ENCODE assay signal across 28 cellular contexts in the genomic region with DNA sequence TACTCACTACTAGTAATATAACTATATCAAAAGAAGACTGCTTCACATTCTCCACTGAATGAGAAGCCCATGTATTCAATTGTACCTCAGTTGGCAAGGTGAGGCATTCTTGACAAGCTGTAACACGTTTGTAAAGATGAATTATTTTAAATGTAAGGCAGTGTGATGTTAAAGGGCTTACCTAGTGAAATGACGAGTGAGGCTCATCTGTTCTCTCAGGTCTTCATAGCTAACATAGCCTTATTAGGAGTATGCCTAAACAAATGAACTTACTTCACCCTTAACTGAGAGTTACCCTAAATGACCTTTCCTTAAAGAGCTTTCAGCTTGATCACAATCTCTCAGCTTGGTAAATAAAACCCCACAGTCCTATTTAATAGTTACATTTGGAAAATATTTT.
DNase-seq lines count a peak whose midpoint lies in the region; ATAC-seq, FAIRE-seq and TF ChIP-seq lines count a peak whose summit lies in the region.
"Had no signal": no experiment of that assay in that cellular context is flagged by ENCODE, and none has a peak within 500 bp of the region (broad histone marks: within the 10 kb centered on the region; RNA-seq: fewer than 3 reads in every experiment).

No MANE protein-coding gene starts in this region.

- H3K27ac Mint-ChIP-seq in activated T-cell treated with anti-CD3 and anti-CD28 coated beads, Interleukin-2, amount 50 U/mL, for 72 hours, result no peak overlapping the region
- H3K27ac Mint-ChIP-seq: activated CD4-positive, alpha-beta memory T cell treated with anti-CD3 and anti-CD28 coated beads, Interleukin-2, amount 10 ng/mL, durations not matched to agents 7 days and 5 days; activated naive CD4-positive, alpha-beta T cell treated with anti-CD3 and anti-CD28 coated beads for 36 hours; HFFc6; immature natural killer cell; neural progenitor cell; stimulated activated memory B cell treated with anti-CD40 and anti-IgM and Interleukin-4, amounts not matched to agents 10 μg/mL and 1 μg/mL and 100 μg/mL, for 72 hours; type B pancreatic cell had no signal

- H3K9me3 Mint-ChIP-seq in activated T-cell treated with anti-CD3 and anti-CD28 coated beads, Interleukin-2, amount 50 U/mL, for 72 hours, result no peaks in the 10 kb centered on the region
- H3K9me3 Mint-ChIP-seq: activated CD4-positive, alpha-beta memory T cell treated with anti-CD3 and anti-CD28 coated beads, Interleukin-2, amount 10 ng/mL, durations not matched to agents 7 days and 5 days; activated naive CD4-positive, alpha-beta T cell treated with anti-CD3 and anti-CD28 coated beads for 36 hours; HFFc6; neural progenitor cell; stimulated activated memory B cell treated with anti-CD40 and anti-IgM and Interleukin-4, amounts not matched to agents 10 μg/mL and 1 μg/mL and 100 μg/mL, for 72 hours; type B pancreatic cell had no signal

- peaks cover 29% of the 10 kb centered on the region for H3K27me3 Mint-ChIP-seq in activated T-cell treated with anti-CD3 and anti-CD28 coated beads, Interleukin-2, amount 50 U/mL, for 72 hours (ENCODE audit: low read depth)
- H3K27me3 Mint-ChIP-seq: stimulated activated memory B cell treated with anti-CD40 and anti-IgM and Interleukin-4, amounts not matched to agents 10 μg/mL and 1 μg/mL and 100 μg/mL, for 72 hours; type B pancreatic cell had no signal

- ATAC-seq in activated T-cell treated with anti-CD3 and anti-CD28 coated beads, Interleukin-2, amount 50 U/mL, for 72 hours (replicated peaks in 1 of 2), result no peak
- ATAC-seq: body of pancreas; gastroesophageal sphincter; left lobe of liver; pancreas; PC-3; Right ventricle myocardium inferior; stimulated activated memory B cell treated with anti-CD40 and anti-IgM and Interleukin-4, amounts not matched to agents 10 μg/mL and 1 μg/mL and 100 μg/mL, for 72 hours had no signal

- TF ChIP-seq CTCF in D721Med (IDR thresholded peaks at IDR 0.05; ENCODE audit: insufficient read depth, missing control alignments) (no peak), bronchial epithelial cell (IDR thresholded peaks at IDR 0.05; ENCODE audit: insufficient read depth, low read length, severe bottlenecking) (no peak)

- no peaks in the 10 kb centered on the region for H3K4me1 Mint-ChIP-seq in activated T-cell treated with anti-CD3 and anti-CD28 coated beads, Interleukin-2, amount 50 U/mL, for 72 hours (ENCODE audit: low read depth)
- H3K4me1 Mint-ChIP-seq: activated CD4-positive, alpha-beta memory T cell treated with anti-CD3 and anti-CD28 coated beads, Interleukin-2, amount 10 ng/mL, durations not matched to agents 7 days and 5 days; immature natural killer cell; stimulated activated memory B cell treated with anti-CD40 and anti-IgM and Interleukin-4, amounts not matched to agents 10 μg/mL and 1 μg/mL and 100 μg/mL, for 72 hours had no signal

- no peaks in the 10 kb centered on the region for H3K36me3 Mint-ChIP-seq in activated T-cell treated with anti-CD3 and anti-CD28 coated beads, Interleukin-2, amount 50 U/mL, for 72 hours (ENCODE audit: insufficient read depth in 2 of 2)
- H3K36me3 Mint-ChIP-seq: immature natural killer cell; neural progenitor cell; stimulated activated memory B cell treated with anti-CD40 and anti-IgM and Interleukin-4, amounts not matched to agents 10 μg/mL and 1 μg/mL and 100 μg/mL, for 72 hours had no signal

- H3K36me3 ChIP-seq in bronchial epithelial cell (ENCODE audit: control insufficient read depth, insufficient read depth, low read length), result peaks cover 2% of the 10 kb centered on the region
- H3K36me3 ChIP-seq: BLaER1, neural progenitor cell, pancreas had no signal

- peak; percentile 29 for FAIRE-seq in D721Med (lab: Jason Lieb, UNC)
- FAIRE-seq in bronchial epithelial cell (lab: Jason Lieb, UNC), result no peak
- FAIRE-seq: pancreas had no signal

- H3K27me3 ChIP-seq in bronchial epithelial cell (ENCODE audit: control insufficient read depth, insufficient read depth, low read length), result no peaks in the 10 kb centered on the region
- H3K27me3 ChIP-seq: BLaER1, body of pancreas, gastroesophageal sphincter, neural progenitor cell, pancreas had no signal

- no peak overlapping the region for H3K4me3 ChIP-seq in bronchial epithelial cell (ENCODE audit: low read depth, low read length)
- H3K4me3 ChIP-seq: BLaER1, body of pancreas, gastroesophageal sphincter, neural progenitor cell, pancreas had no signal

- H3K4me3 Mint-ChIP-seq in activated T-cell treated with anti-CD3 and anti-CD28 coated beads, Interleukin-2, amount 50 U/mL, for 72 hours, result no peak overlapping the region
- H3K4me3 Mint-ChIP-seq: activated CD4-positive, alpha-beta memory T cell treated with anti-CD3 and anti-CD28 coated beads, Interleukin-2, amount 10 ng/mL, durations not matched to agents 7 days and 5 days; activated naive CD4-positive, alpha-beta T cell treated with anti-CD3 and anti-CD28 coated beads for 36 hours; HFFc6; immature natural killer cell; neural progenitor cell; stimulated activated memory B cell treated with anti-CD40 and anti-IgM and Interleukin-4, amounts not matched to agents 10 μg/mL and 1 μg/mL and 100 μg/mL, for 72 hours; type B pancreatic cell had no signal

- DNase-seq in D721Med (ENCODE audit: insufficient read length, low spot score) (no peak), DMS 273 (lab: John Stamatoyannopoulos, UW; ENCODE audit: unreplicated experiment) (peak; percentile 83), NCI-H526 (lab: John Stamatoyannopoulos, UW) (peak; percentile 56 to 64), bronchial epithelial cell (ENCODE audit: low read depth) (peak; percentile 82), NCI-H1930 (lab: John Stamatoyannopoulos, UW) (no peak), HK-2 (ENCODE audit: unreplicated experiment) (no peak)
- no peak for DNase-seq in activated T-cell treated with anti-CD3 and anti-CD28 coated beads, Interleukin-2, amount 50 U/mL, for 72 hours
- DNase-seq: activated CD4-positive, alpha-beta memory T cell treated with anti-CD3 and anti-CD28 coated beads, Interleukin-2, amount 10 ng/mL, durations not matched to agents 7 days and 5 days; activated CD8-positive, alpha-beta memory T cell treated with anti-CD3 and anti-CD28 coated beads, Interleukin-2, amount 50 U/mL, for 4 hours; activated naive CD4-positive, alpha-beta T cell treated with anti-CD3 and anti-CD28 coated beads for 36 hours; body of pancreas; HFFc6; hippocampal formation; immature natural killer cell; NCI-H1092; NCI-H2029 treated with DMSO at 0.1 percent for 48 hours; NCI-H446 treated with DMSO at 0.1 percent for 48 hours; NK-92 treated with Interleukin-12 subunit alpha and Interleukin-12 subunit beta, amount 100 ng/mL, for 24 hours; pancreas; PC-3; substantia nigra had no signal

Comparison
In these comparisons a context has a peak if more than half of its experiments do, and no peak if none do; other contexts are left out.
1. DNase-seq: peak in DMS 273 (single experiment), NCI-H526 (2 of 2) and bronchial epithelial cell (single experiment); none in D721Med (single experiment), NCI-H1930 (0 of 2), activated T-cell treated with anti-CD3 and anti-CD28 coated beads, Interleukin-2, amount 50 U/mL, for 72 hours (0 of 2) and HK-2 (single experiment).